ENCODE assay signal across 1 cellular context in genomic region chr17:65557349-65558310, GRCh38.
A peak's percentile ranks its signal among the peaks of the same experiment; 100 is the strongest.
TF ChIP-seq lines count a peak whose summit lies in the region.

No MANE protein-coding gene starts in this region.

TF ChIP-seq in HepG2, 621 proteins besides CTCF, POLR2A, EP300 and RAD21 (continued from another document and continues in another):
- TF ChIP-seq ZNF142 (CRISPR knock-in tag; IDR thresholded peaks at IDR 0.05) = no peak
- TF ChIP-seq, protein P1, sequence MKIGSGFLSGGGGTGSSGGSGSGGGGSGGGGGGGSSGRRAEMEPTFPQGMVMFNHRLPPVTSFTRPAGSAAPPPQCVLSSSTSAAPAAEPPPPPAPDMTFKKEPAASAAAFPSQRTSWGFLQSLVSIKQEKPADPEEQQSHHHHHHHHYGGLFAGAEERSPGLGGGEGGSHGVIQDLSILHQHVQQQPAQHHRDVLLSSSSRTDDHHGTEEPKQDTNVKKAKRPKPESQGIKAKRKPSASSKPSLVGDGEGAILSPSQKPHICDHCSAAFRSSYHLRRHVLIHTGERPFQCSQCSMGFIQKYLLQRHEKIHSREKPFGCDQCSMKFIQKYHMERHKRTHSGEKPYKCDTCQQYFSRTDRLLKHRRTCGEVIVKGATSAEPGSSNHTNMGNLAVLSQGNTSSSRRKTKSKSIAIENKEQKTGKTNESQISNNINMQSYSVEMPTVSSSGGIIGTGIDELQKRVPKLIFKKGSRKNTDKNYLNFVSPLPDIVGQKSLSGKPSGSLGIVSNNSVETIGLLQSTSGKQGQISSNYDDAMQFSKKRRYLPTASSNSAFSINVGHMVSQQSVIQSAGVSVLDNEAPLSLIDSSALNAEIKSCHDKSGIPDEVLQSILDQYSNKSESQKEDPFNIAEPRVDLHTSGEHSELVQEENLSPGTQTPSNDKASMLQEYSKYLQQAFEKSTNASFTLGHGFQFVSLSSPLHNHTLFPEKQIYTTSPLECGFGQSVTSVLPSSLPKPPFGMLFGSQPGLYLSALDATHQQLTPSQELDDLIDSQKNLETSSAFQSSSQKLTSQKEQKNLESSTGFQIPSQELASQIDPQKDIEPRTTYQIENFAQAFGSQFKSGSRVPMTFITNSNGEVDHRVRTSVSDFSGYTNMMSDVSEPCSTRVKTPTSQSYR (CRISPR knock-in tag; IDR thresholded peaks at IDR 0.05; ENCODE audit: borderline replicate concordance) = peak; percentile 88; the same call in 1 of the 2 replicates
- peak; percentile 83 for TF ChIP-seq ZKSCAN8 (CRISPR knock-in tag; IDR thresholded peaks at IDR 0.05; ENCODE audit: borderline replicate concordance)
- TF ChIP-seq TBL1XR1 (IDR thresholded peaks at IDR 0.05; ENCODE audit: borderline replicate concordance, low read length, partially characterized antibody) = peak; percentile 71
- peak; percentile 97 for TF ChIP-seq ISL2 (CRISPR knock-in tag; IDR thresholded peaks at IDR 0.05)
- TF ChIP-seq, protein P2, sequence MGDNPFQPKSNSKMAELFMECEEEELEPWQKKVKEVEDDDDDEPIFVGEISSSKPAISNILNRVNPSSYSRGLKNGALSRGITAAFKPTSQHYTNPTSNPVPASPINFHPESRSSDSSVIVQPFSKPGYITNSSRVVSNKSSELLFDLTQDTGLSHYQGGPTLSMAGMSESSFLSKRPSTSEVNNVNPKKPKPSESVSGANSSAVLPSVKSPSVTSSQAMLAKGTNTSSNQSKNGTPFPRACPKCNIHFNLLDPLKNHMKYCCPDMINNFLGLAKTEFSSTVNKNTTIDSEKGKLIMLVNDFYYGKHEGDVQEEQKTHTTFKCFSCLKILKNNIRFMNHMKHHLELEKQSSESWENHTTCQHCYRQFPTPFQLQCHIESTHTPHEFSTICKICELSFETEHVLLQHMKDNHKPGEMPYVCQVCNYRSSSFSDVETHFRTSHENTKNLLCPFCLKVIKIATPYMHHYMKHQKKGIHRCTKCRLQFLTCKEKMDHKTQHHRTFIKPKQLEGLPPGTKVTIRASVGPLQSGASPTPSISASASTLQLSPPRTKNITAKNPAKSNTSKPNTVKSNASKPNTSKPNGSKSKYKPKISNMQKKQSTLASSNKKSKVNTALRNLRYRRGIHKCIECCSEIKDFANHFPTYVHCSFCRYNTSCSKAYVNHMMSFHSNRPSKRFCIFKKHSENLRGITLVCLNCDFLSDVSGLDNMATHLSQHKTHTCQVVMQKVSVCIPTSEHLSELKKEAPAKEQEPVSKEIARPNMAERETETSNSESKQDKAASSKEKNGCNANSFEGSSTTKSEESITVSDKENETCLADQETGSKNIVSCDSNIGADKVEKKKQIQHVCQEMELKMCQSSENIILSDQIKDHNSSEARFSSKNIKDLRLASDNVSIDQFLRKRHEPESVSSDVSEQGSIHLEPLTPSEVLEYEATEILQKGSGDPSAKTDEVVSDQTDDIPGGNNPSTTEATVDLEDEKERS (CRISPR knock-in tag; IDR thresholded peaks at IDR 0.05) = no peak
- TF ChIP-seq EEA1 (CRISPR knock-in tag; IDR thresholded peaks at IDR 0.05; ENCODE audit: borderline replicate concordance) = no peak
- TF ChIP-seq ARNT2 (CRISPR knock-in tag; IDR thresholded peaks at IDR 0.05; ENCODE audit: low read depth) = peak; percentile 84
- TF ChIP-seq, protein P3, sequence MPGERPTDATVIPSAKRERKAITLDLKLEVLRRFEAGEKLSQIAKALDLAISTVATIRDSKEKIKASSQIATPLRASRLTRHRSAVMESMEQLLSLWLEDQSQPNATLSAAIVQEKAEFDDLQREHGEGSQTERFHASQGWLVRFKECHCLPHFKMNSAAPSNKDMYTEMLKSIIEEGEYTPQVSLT (CRISPR knock-in tag; IDR thresholded peaks at IDR 0.05; ENCODE audit: borderline replicate concordance, low read depth) = no peak
- peak; percentile 91 for TF ChIP-seq ZBTB7B (CRISPR knock-in tag; IDR thresholded peaks at IDR 0.05)
- TF ChIP-seq POLR2G (IDR thresholded peaks at IDR 0.05; ENCODE audit: low read depth, low read length) = peak; percentile 60
- peak; percentile 38; the same call in 1 of the 2 replicates for TF ChIP-seq KDM2A (CRISPR knock-in tag; IDR thresholded peaks at IDR 0.05; ENCODE audit: borderline replicate concordance, low read depth)
- no peak for TF ChIP-seq HCFC1 (IDR thresholded peaks at IDR 0.05; ENCODE audit: low read depth, low read length)
- peak; percentile 50; the same call in 1 of the 2 replicates for TF ChIP-seq ZNF318 (CRISPR knock-in tag; IDR thresholded peaks at IDR 0.05)
- peak; percentile 97 for TF ChIP-seq FOXA3 (CRISPR knock-in tag; IDR thresholded peaks at IDR 0.05)
- no peak for TF ChIP-seq SNAI1 (CRISPR knock-in tag; IDR thresholded peaks at IDR 0.05; ENCODE audit: borderline replicate concordance)
- no peak for TF ChIP-seq HNRNPH1 (optimal IDR thresholded peaks at IDR 0.05; ENCODE audit: low read depth, low read length)
- no peak for TF ChIP-seq RFX1 (IDR thresholded peaks at IDR 0.05)
- TF ChIP-seq HDAC1 (CRISPR knock-in tag; IDR thresholded peaks at IDR 0.05) = peak; percentile 97
- TF ChIP-seq, protein P4, sequence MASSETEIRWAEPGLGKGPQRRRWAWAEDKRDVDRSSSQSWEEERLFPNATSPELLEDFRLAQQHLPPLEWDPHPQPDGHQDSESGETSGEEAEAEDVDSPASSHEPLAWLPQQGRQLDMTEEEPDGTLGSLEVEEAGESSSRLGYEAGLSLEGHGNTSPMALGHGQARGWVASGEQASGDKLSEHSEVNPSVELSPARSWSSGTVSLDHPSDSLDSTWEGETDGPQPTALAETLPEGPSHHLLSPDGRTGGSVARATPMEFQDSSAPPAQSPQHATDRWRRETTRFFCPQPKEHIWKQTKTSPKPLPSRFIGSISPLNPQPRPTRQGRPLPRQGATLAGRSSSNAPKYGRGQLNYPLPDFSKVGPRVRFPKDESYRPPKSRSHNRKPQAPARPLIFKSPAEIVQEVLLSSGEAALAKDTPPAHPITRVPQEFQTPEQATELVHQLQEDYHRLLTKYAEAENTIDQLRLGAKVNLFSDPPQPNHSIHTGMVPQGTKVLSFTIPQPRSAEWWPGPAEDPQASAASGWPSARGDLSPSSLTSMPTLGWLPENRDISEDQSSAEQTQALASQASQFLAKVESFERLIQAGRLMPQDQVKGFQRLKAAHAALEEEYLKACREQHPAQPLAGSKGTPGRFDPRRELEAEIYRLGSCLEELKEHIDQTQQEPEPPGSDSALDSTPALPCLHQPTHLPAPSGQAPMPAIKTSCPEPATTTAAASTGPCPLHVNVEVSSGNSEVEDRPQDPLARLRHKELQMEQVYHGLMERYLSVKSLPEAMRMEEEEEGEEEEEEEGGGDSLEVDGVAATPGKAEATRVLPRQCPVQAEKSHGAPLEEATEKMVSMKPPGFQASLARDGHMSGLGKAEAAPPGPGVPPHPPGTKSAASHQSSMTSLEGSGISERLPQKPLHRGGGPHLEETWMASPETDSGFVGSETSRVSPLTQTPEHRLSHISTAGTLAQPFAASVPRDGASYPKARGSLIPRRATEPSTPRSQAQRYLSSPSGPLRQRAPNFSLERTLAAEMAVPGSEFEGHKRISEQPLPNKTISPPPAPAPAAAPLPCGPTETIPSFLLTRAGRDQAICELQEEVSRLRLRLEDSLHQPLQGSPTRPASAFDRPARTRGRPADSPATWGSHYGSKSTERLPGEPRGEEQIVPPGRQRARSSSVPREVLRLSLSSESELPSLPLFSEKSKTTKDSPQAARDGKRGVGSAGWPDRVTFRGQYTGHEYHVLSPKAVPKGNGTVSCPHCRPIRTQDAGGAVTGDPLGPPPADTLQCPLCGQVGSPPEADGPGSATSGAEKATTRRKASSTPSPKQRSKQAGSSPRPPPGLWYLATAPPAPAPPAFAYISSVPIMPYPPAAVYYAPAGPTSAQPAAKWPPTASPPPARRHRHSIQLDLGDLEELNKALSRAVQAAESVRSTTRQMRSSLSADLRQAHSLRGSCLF (CRISPR knock-in tag; IDR thresholded peaks at IDR 0.05; ENCODE audit: borderline replicate concordance) = no peak
- peak; percentile 95 for TF ChIP-seq ZNF788 (CRISPR knock-in tag; IDR thresholded peaks at IDR 0.05; ENCODE audit: borderline replicate concordance)
- no peak for TF ChIP-seq MAFG (CRISPR knock-in tag; IDR thresholded peaks at IDR 0.05)
- TF ChIP-seq SSRP1 (CRISPR knock-in tag; IDR thresholded peaks at IDR 0.05) = no peak
- TF ChIP-seq ZSCAN9 (CRISPR knock-in tag; IDR thresholded peaks at IDR 0.05; ENCODE audit: borderline replicate concordance) = peak; percentile 92
- peak; percentile 62; the same call in 1 of the 2 replicates for TF ChIP-seq ZNF354B (CRISPR knock-in tag; IDR thresholded peaks at IDR 0.05)
- TF ChIP-seq, protein P5, sequence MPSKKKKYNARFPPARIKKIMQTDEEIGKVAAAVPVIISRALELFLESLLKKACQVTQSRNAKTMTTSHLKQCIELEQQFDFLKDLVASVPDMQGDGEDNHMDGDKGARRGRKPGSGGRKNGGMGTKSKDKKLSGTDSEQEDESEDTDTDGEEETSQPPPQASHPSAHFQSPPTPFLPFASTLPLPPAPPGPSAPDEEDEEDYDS (CRISPR knock-in tag; IDR thresholded peaks at IDR 0.05) = peak; percentile 58; the same call in 1 of the 2 replicates
- TF ChIP-seq ZFP37 (CRISPR knock-in tag; IDR thresholded peaks at IDR 0.05; ENCODE audit: borderline replicate concordance) = 0 out of 2 replicates have a peak, but pooled peaks have one; percentile 70
